In genomic region chr14:99116741-99117295, GRCh38 we compare ENCODE assay signal across 21 cellular contexts.
"Had no signal": no experiment of that assay in that cellular context is flagged by ENCODE, and none has a peak within 500 bp of the region (broad histone marks: within the 10 kb centered on the region; RNA-seq: fewer than 3 reads in every experiment).

No MANE protein-coding gene starts in this region.

- H3K27ac Mint-ChIP-seq: immature natural killer cell, natural killer cell had no signal

- H3K36me3 Mint-ChIP-seq: natural killer cell had no signal

- H3K27me3 ChIP-seq: colonic mucosa, ovary had no signal

- ATAC-seq: esophagus mucosa, gastroesophageal sphincter, mucosa of descending colon, natural killer cell, right cardiac atrium had no signal

- H3K4me1 ChIP-seq: colonic mucosa, left ventricle myocardium inferior, transverse colon had no signal

- H3K4me3 Mint-ChIP-seq: immature natural killer cell, natural killer cell, neural crest cell had no signal

- DNase-seq: effector CD4-positive, alpha-beta T cell; foreskin fibroblast; glutamatergic neuron; immature natural killer cell; left ventricle myocardium inferior; mesendoderm; mucosa of descending colon; natural killer cell; ovary; right cardiac atrium; small intestine; stimulated activated CD4-positive, alpha-beta T cell treated with anti-CD3 and anti-CD28 coated beads, Interleukin-12 subunit alpha, Interleukin-12 subunit beta, amount 100 ng/mL, for 4 hours; stimulated activated naive CD4-positive, alpha-beta T cell; stomach; substantia nigra; transverse colon had no signal

- H3K27ac ChIP-seq: colonic mucosa, gastroesophageal sphincter, left ventricle myocardium inferior, ovary, stomach, thoracic aorta, transverse colon had no signal

- H3K9me3 ChIP-seq: colonic mucosa, mucosa of descending colon, ovary, transverse colon had no signal

- H3K4me3 ChIP-seq: colonic mucosa, gastroesophageal sphincter, left ventricle myocardium inferior, mucosa of descending colon, ovary, stomach, thoracic aorta, transverse colon had no signal

- H3K36me3 ChIP-seq: colonic mucosa, gastroesophageal sphincter, left ventricle myocardium inferior, ovary, stomach, thoracic aorta, transverse colon had no signal
